In the genomic region with DNA sequence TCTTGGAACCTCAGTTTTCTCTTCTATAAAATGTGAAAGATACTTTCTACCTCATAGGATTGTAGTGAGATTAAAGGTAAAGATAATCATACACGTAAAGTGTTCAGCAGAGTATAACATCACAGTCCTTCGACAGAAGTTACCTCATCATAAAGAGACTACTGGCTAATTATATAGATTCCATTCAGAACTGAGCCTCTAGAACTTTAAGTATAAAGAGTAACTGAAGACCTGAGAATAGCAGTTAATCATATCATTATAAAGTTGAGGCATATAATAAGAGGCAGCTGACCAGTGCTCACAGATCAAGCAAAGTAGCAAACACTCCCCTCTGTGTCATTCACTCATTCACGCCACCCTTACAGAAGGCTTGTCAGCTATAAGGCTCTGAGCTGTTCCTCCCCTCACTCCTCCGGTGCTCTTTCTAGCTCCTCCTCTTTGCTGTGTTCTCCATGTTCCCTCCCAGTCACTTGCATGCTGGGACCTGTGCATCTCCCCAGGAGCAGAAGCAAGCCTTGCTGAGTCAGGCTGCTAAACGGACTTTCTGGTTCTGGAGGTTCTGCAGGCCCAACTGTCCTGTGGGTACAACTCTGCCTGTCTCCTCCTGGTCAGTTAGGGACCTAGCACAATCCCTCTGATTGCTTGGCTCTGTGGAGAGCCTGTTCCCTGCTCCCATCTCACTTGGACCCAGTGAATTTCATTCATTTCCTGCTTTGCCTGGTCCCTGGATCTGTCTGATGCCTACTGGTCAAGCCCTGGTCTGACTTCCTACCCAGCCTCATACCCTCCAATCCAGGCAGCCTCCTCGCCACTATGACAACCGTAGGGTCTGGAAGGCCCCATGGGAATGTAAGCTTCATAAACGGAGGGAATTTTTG, we compare ENCODE assay signal across 8 cellular contexts. TPM values are rescaled to one million over a fixed set of nuclear protein-coding genes. Genes with fewer than 3 reads are reported as not detected.
DNase-seq lines count a peak whose midpoint lies in the region; ATAC-seq lines count a peak whose summit lies in the region.

No MANE protein-coding gene starts in this region.

- H3K9me3 Mint-ChIP-seq in activated T-cell treated with anti-CD3 and anti-CD28 coated beads, Interleukin-2, amount 50 U/mL, for 72 hours, result peaks cover 0 to 4% of the 10 kb centered on the region in 2 donors

- peak overlapping the region; percentile 99 for H3K27ac Mint-ChIP-seq in activated T-cell treated with anti-CD3 and anti-CD28 coated beads, Interleukin-2, amount 50 U/mL, for 72 hours

- no peaks in the 10 kb centered on the region for H3K79me2 ChIP-seq in ACC112 (ENCODE audit: control insufficient read depth, insufficient read depth, low read length, unreplicated experiment)

- no peak overlapping the region for H2AFZ ChIP-seq in ACC112 (ENCODE audit: low read length, unreplicated experiment)

- H3K4me1 Mint-ChIP-seq in activated T-cell treated with anti-CD3 and anti-CD28 coated beads, Interleukin-2, amount 50 U/mL, for 72 hours (ENCODE audit: low read depth), result peaks cover 45% of the 10 kb centered on the region

- H3K36me3 Mint-ChIP-seq in activated T-cell treated with anti-CD3 and anti-CD28 coated beads, Interleukin-2, amount 50 U/mL, for 72 hours (ENCODE audit: insufficient read depth in 2 of 2), result peaks cover 2 to 12% of the 10 kb centered on the region in 2 donors

- H3K4me3 ChIP-seq in ACC112 (ENCODE audit: low read depth, low read length), result peak overlapping the region; percentile 48

- no peaks in the 10 kb centered on the region for H3K4me1 ChIP-seq in ACC112 (ENCODE audit: control insufficient read depth, insufficient read depth, low read length, unreplicated experiment)

- no peaks in the 10 kb centered on the region for H3K27me3 Mint-ChIP-seq in activated T-cell treated with anti-CD3 and anti-CD28 coated beads, Interleukin-2, amount 50 U/mL, for 72 hours (ENCODE audit: low read depth)

- peak overlapping the region; percentile 82 to 96 for H3K4me3 Mint-ChIP-seq in activated T-cell treated with anti-CD3 and anti-CD28 coated beads, Interleukin-2, amount 50 U/mL, for 72 hours

- H3K27ac ChIP-seq in ACC112 (ENCODE audit: low read depth, low read length), result no peak overlapping the region

- H3K36me3 ChIP-seq in ACC112 (ENCODE audit: insufficient read depth, low read length), result no peaks in the 10 kb centered on the region

- H3K27me3 ChIP-seq in ACC112 (ENCODE audit: insufficient read depth, low read length), result peaks cover 13% of the 10 kb centered on the region

- peak; percentile 60 to 64 for DNase-seq in activated T-cell treated with anti-CD3 and anti-CD28 coated beads, Interleukin-2, amount 50 U/mL, for 72 hours
- DNase-seq in stimulated activated CD4-positive, alpha-beta T cell treated with anti-CD3 and anti-CD28 coated beads, Interleukin-2, amount 100 ng/mL, for 48 hours, result peak; percentile 35
- DNase-seq in NCI-H526 (lab: John Stamatoyannopoulos, UW) (no peak), NCI-H69 (lab: John Stamatoyannopoulos, UW) (no peak), NCI-H510A treated with DMSO at 0.1 percent for 48 hours (lab: John Stamatoyannopoulos, UW) (no peak)

- ATAC-seq in GM19397 (IDR thresholded peaks at IDR 0.05; ENCODE audit: unreplicated experiment), result peak; percentile 35
- peak; percentile 47 for ATAC-seq in HG03469 (IDR thresholded peaks at IDR 0.05; ENCODE audit: unreplicated experiment)
- ATAC-seq in activated T-cell treated with anti-CD3 and anti-CD28 coated beads, Interleukin-2, amount 50 U/mL, for 72 hours (replicated peaks in 1 of 2), result peak; percentile 80 to 82

RNA-seq across cellular contexts. Expression of a gene that starts 28.3 kb away (rescaled TPM):
- 10 to 100 TPM in 1 of 2 donors, 1 to 10 TPM in 1; 7.6 to 19.0 TPM for total RNA-seq in activated T-cell treated with anti-CD3 and anti-CD28 coated beads, Interleukin-2, amount 50 U/mL, for 72 hours

RNA-seq across cellular contexts. Expression of a gene that starts 28.6 kb away (rescaled TPM):
- total RNA-seq in activated T-cell treated with anti-CD3 and anti-CD28 coated beads, Interleukin-2, amount 50 U/mL, for 72 hours, result 10 to 100 TPM; 42.6 to 68.3 TPM

RNA-seq across cellular contexts. Expression of a gene that starts 56.0 kb away (rescaled TPM):
- 100 to 1,000 TPM; 215 to 220 TPM for total RNA-seq in activated T-cell treated with anti-CD3 and anti-CD28 coated beads, Interleukin-2, amount 50 U/mL, for 72 hours

Comparison
In these comparisons a context has a peak if more than half of its experiments do, and no peak if none do; other contexts are left out.
1. DNase-seq: peak in activated T-cell treated with anti-CD3 and anti-CD28 coated beads, Interleukin-2, amount 50 U/mL, for 72 hours (2 of 2) and stimulated activated CD4-positive, alpha-beta T cell treated with anti-CD3 and anti-CD28 coated beads, Interleukin-2, amount 100 ng/mL, for 48 hours (2 of 2); none in NCI-H526 (0 of 2), NCI-H69 (single experiment) and NCI-H510A treated with DMSO at 0.1 percent for 48 hours (single experiment).
2. Peak in every context shown above with its lines, with median percentiles within 50 percentile points of each other: ATAC-seq.